ENCODE assay signal across 1 cellular context in the genomic region with DNA sequence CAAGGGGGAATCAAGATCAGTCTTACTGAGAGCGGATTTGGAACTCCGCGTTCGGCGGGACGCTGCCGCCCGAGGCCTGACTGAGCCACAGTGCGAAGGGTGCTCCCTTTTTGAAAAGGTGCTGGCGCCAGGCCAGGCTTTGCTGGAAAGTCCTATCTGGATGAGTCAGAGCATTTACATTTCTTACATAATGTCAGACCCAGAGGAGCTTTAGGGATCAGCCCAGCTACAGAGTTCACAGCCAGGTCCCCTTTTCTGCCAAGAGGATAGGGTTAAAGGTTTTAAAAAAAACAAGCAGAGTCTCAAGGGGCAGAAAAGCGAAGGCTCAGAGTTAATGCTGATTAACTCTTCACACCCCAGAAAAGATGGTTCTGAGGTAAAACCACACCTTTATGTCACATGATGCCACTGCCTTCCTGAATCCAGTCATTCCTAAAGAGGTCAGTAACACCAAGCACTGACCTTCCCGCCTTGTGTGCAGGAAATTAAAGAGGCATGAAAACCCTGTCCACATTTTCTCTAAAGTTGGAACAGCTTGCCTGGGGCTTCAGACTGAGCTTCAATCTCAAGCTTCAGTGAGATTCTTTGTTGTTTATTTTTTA.
TF ChIP-seq lines count a peak whose summit lies in the region.

No MANE protein-coding gene starts in this region.

TF ChIP-seq in HepG2, 621 proteins besides CTCF, POLR2A, EP300 and RAD21 (continued from another document and continues in another):
- TF ChIP-seq DPF2 (CRISPR knock-in tag; IDR thresholded peaks at IDR 0.05; ENCODE audit: borderline replicate concordance, low read depth) (no peak; the same call in 1 of the 2 replicates), MAFG (CRISPR knock-in tag; IDR thresholded peaks at IDR 0.05) (no peak), RARA (CRISPR knock-in tag; IDR thresholded peaks at IDR 0.05) (peak; percentile 96), ZFP41 (CRISPR knock-in tag; IDR thresholded peaks at IDR 0.05; ENCODE audit: borderline replicate concordance) (no peak), GATAD2A (CRISPR knock-in tag; IDR thresholded peaks at IDR 0.05) (peak; percentile 72), ZNF749 (CRISPR knock-in tag; IDR thresholded peaks at IDR 0.05; ENCODE audit: borderline replicate concordance) (no peak), TSC22D2 (CRISPR knock-in tag; IDR thresholded peaks at IDR 0.05; ENCODE audit: borderline replicate concordance) (no peak), ZMAT3 (CRISPR knock-in tag; conservative IDR thresholded peaks at IDR 0.05) (peak; percentile 17; the same call in 1 of the 2 replicates), ZKSCAN1 (IDR thresholded peaks at IDR 0.05; ENCODE audit: low read length) (no peak), TBX3 (IDR thresholded peaks at IDR 0.05; ENCODE audit: borderline replicate concordance) (no peak), ZNF557 (CRISPR knock-in tag; IDR thresholded peaks at IDR 0.05) (no peak), ISX (CRISPR knock-in tag; conservative IDR thresholded peaks at IDR 0.05) (no peak), BRD4 (CRISPR knock-in tag; IDR thresholded peaks at IDR 0.05) (no peak), ZNF44 (CRISPR knock-in tag; IDR thresholded peaks at IDR 0.05) (no peak), MBNL3 (CRISPR knock-in tag; conservative IDR thresholded peaks at IDR 0.05) (no peak), ZNF337 (CRISPR knock-in tag; IDR thresholded peaks at IDR 0.05; ENCODE audit: borderline replicate concordance, low read depth) (no peak), PITX1 (CRISPR knock-in tag; IDR thresholded peaks at IDR 0.05) (peak; percentile 62; the same call in 1 of the 2 replicates), ZNF577 (CRISPR knock-in tag; IDR thresholded peaks at IDR 0.05; ENCODE audit: borderline replicate concordance, low read depth) (no peak), ZNF75D (CRISPR knock-in tag; IDR thresholded peaks at IDR 0.05; ENCODE audit: borderline replicate concordance) (no peak), HCFC1 (IDR thresholded peaks at IDR 0.05; ENCODE audit: low read depth, low read length) (no peak), ZNF263 (CRISPR knock-in tag; IDR thresholded peaks at IDR 0.05) (peak; percentile 97), ATF7 (IDR thresholded peaks at IDR 0.05) (no peak), ATF7 (CRISPR knock-in tag; IDR thresholded peaks at IDR 0.05) (no peak), ZNF619 (CRISPR knock-in tag; IDR thresholded peaks at IDR 0.05) (no peak), BRCA1 (CRISPR knock-in tag; IDR thresholded peaks at IDR 0.05) (no peak)
- TF ChIP-seq, protein P1, sequence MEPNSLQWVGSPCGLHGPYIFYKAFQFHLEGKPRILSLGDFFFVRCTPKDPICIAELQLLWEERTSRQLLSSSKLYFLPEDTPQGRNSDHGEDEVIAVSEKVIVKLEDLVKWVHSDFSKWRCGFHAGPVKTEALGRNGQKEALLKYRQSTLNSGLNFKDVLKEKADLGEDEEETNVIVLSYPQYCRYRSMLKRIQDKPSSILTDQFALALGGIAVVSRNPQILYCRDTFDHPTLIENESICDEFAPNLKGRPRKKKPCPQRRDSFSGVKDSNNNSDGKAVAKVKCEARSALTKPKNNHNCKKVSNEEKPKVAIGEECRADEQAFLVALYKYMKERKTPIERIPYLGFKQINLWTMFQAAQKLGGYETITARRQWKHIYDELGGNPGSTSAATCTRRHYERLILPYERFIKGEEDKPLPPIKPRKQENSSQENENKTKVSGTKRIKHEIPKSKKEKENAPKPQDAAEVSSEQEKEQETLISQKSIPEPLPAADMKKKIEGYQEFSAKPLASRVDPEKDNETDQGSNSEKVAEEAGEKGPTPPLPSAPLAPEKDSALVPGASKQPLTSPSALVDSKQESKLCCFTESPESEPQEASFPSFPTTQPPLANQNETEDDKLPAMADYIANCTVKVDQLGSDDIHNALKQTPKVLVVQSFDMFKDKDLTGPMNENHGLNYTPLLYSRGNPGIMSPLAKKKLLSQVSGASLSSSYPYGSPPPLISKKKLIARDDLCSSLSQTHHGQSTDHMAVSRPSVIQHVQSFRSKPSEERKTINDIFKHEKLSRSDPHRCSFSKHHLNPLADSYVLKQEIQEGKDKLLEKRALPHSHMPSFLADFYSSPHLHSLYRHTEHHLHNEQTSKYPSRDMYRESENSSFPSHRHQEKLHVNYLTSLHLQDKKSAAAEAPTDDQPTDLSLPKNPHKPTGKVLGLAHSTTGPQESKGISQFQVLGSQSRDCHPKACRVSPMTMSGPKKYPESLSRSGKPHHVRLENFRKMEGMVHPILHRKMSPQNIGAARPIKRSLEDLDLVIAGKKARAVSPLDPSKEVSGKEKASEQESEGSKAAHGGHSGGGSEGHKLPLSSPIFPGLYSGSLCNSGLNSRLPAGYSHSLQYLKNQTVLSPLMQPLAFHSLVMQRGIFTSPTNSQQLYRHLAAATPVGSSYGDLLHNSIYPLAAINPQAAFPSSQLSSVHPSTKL (CRISPR knock-in tag; IDR thresholded peaks at IDR 0.05), result peak; percentile 82
- TF ChIP-seq, protein P2, sequence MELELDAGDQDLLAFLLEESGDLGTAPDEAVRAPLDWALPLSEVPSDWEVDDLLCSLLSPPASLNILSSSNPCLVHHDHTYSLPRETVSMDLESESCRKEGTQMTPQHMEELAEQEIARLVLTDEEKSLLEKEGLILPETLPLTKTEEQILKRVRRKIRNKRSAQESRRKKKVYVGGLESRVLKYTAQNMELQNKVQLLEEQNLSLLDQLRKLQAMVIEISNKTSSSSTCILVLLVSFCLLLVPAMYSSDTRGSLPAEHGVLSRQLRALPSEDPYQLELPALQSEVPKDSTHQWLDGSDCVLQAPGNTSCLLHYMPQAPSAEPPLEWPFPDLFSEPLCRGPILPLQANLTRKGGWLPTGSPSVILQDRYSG (CRISPR knock-in tag; IDR thresholded peaks at IDR 0.05), result no peak
- TF ChIP-seq, protein P3, sequence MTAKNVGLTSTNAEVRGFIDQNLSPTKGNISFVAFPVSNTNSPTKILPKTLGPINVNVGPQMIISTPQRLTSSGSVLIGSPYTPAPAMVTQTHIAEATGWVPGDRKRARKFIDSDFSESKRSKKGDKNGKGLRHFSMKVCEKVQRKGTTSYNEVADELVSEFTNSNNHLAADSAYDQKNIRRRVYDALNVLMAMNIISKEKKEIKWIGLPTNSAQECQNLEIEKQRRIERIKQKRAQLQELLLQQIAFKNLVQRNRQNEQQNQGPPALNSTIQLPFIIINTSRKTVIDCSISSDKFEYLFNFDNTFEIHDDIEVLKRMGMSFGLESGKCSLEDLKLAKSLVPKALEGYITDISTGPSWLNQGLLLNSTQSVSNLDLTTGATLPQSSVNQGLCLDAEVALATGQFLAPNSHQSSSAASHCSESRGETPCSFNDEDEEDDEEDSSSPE (CRISPR knock-in tag; IDR thresholded peaks at IDR 0.05), result peak; percentile 39; the same call in 1 of the 2 replicates
- TF ChIP-seq, protein P4, sequence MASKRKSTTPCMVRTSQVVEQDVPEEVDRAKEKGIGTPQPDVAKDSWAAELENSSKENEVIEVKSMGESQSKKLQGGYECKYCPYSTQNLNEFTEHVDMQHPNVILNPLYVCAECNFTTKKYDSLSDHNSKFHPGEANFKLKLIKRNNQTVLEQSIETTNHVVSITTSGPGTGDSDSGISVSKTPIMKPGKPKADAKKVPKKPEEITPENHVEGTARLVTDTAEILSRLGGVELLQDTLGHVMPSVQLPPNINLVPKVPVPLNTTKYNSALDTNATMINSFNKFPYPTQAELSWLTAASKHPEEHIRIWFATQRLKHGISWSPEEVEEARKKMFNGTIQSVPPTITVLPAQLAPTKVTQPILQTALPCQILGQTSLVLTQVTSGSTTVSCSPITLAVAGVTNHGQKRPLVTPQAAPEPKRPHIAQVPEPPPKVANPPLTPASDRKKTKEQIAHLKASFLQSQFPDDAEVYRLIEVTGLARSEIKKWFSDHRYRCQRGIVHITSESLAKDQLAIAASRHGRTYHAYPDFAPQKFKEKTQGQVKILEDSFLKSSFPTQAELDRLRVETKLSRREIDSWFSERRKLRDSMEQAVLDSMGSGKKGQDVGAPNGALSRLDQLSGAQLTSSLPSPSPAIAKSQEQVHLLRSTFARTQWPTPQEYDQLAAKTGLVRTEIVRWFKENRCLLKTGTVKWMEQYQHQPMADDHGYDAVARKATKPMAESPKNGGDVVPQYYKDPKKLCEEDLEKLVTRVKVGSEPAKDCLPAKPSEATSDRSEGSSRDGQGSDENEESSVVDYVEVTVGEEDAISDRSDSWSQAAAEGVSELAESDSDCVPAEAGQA (IDR thresholded peaks at IDR 0.05; ENCODE audit: low read depth), result no peak
- TF ChIP-seq, protein P4 (CRISPR knock-in tag; IDR thresholded peaks at IDR 0.05; ENCODE audit: borderline replicate concordance), result no peak
- TF ChIP-seq, protein P5, sequence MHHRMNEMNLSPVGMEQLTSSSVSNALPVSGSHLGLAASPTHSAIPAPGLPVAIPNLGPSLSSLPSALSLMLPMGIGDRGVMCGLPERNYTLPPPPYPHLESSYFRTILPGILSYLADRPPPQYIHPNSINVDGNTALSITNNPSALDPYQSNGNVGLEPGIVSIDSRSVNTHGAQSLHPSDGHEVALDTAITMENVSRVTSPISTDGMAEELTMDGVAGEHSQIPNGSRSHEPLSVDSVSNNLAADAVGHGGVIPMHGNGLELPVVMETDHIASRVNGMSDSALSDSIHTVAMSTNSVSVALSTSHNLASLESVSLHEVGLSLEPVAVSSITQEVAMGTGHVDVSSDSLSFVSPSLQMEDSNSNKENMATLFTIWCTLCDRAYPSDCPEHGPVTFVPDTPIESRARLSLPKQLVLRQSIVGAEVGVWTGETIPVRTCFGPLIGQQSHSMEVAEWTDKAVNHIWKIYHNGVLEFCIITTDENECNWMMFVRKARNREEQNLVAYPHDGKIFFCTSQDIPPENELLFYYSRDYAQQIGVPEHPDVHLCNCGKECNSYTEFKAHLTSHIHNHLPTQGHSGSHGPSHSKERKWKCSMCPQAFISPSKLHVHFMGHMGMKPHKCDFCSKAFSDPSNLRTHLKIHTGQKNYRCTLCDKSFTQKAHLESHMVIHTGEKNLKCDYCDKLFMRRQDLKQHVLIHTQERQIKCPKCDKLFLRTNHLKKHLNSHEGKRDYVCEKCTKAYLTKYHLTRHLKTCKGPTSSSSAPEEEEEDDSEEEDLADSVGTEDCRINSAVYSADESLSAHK (CRISPR knock-in tag; IDR thresholded peaks at IDR 0.05; ENCODE audit: borderline replicate concordance), result no peak
- TF ChIP-seq, protein P6, sequence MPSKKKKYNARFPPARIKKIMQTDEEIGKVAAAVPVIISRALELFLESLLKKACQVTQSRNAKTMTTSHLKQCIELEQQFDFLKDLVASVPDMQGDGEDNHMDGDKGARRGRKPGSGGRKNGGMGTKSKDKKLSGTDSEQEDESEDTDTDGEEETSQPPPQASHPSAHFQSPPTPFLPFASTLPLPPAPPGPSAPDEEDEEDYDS (CRISPR knock-in tag; IDR thresholded peaks at IDR 0.05), result 0 out of 2 replicates have a peak, but pooled peaks have one; percentile 52
- TF ChIP-seq, protein P7, sequence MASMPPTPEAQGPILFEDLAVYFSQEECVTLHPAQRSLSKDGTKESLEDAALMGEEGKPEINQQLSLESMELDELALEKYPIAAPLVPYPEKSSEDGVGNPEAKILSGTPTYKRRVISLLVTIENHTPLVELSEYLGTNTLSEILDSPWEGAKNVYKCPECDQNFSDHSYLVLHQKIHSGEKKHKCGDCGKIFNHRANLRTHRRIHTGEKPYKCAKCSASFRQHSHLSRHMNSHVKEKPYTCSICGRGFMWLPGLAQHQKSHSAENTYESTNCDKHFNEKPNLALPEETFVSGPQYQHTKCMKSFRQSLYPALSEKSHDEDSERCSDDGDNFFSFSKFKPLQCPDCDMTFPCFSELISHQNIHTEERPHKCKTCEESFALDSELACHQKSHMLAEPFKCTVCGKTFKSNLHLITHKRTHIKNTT (CRISPR knock-in tag; IDR thresholded peaks at IDR 0.05), result no peak
- TF ChIP-seq, protein P8, sequence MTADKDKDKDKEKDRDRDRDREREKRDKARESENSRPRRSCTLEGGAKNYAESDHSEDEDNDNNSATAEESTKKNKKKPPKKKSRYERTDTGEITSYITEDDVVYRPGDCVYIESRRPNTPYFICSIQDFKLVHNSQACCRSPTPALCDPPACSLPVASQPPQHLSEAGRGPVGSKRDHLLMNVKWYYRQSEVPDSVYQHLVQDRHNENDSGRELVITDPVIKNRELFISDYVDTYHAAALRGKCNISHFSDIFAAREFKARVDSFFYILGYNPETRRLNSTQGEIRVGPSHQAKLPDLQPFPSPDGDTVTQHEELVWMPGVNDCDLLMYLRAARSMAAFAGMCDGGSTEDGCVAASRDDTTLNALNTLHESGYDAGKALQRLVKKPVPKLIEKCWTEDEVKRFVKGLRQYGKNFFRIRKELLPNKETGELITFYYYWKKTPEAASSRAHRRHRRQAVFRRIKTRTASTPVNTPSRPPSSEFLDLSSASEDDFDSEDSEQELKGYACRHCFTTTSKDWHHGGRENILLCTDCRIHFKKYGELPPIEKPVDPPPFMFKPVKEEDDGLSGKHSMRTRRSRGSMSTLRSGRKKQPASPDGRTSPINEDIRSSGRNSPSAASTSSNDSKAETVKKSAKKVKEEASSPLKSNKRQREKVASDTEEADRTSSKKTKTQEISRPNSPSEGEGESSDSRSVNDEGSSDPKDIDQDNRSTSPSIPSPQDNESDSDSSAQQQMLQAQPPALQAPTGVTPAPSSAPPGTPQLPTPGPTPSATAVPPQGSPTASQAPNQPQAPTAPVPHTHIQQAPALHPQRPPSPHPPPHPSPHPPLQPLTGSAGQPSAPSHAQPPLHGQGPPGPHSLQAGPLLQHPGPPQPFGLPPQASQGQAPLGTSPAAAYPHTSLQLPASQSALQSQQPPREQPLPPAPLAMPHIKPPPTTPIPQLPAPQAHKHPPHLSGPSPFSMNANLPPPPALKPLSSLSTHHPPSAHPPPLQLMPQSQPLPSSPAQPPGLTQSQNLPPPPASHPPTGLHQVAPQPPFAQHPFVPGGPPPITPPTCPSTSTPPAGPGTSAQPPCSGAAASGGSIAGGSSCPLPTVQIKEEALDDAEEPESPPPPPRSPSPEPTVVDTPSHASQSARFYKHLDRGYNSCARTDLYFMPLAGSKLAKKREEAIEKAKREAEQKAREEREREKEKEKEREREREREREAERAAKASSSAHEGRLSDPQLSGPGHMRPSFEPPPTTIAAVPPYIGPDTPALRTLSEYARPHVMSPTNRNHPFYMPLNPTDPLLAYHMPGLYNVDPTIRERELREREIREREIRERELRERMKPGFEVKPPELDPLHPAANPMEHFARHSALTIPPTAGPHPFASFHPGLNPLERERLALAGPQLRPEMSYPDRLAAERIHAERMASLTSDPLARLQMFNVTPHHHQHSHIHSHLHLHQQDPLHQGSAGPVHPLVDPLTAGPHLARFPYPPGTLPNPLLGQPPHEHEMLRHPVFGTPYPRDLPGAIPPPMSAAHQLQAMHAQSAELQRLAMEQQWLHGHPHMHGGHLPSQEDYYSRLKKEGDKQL (CRISPR knock-in tag; IDR thresholded peaks at IDR 0.05; ENCODE audit: low read depth), result no peak
